ENCODE assay signal across 20 cellular contexts in genomic region chr4:955161-955921, GRCh38. TPM values are rescaled to one million over a fixed set of nuclear protein-coding genes. Genes with fewer than 3 reads are reported as not detected.
A peak's percentile ranks its signal among the peaks of the same experiment; 100 is the strongest.
DNase-seq lines count a peak whose midpoint lies in the region; ATAC-seq and TF ChIP-seq lines count a peak whose summit lies in the region.
"Had no signal": no experiment of that assay in that cellular context is flagged by ENCODE, and none has a peak within 500 bp of the region (broad histone marks: within the 10 kb centered on the region; RNA-seq: fewer than 3 reads in every experiment).

No MANE protein-coding gene starts in this region.

- H3K27me3 ChIP-seq in H7 (ENCODE audit: control insufficient read depth, insufficient read depth, low read length), result no peaks in the 10 kb centered on the region
- no peaks in the 10 kb centered on the region for H3K27me3 ChIP-seq in left lung
- H3K27me3 ChIP-seq in tibial artery, result no peaks in the 10 kb centered on the region
- no peaks in the 10 kb centered on the region for H3K27me3 ChIP-seq in testis

- intact Hi-C loops in left lung (cut with DNase I) (no loop called here), tibial artery (cut with DNase I; ENCODE audit: low total_unique reads) (no loop called here), testis (cut with DNase I; ENCODE audit: low total_unique reads) (no loop called here)

- no peak overlapping the region for H3K4me3 ChIP-seq in H7 (ENCODE audit: insufficient read depth, low read depth, low read length)
- H3K4me3 ChIP-seq in left lung, result no peak overlapping the region
- no peak overlapping the region for H3K4me3 ChIP-seq in tibial artery
- H3K4me3 ChIP-seq in testis, result no peak overlapping the region
- H3K4me3 ChIP-seq: A549 had no signal

- no peak for ATAC-seq in activated naive CD4-positive, alpha-beta T cell treated with anti-CD3 and anti-CD28 coated beads, Interleukin-2, amount 50 U/mL, for 72 hours
- ATAC-seq in left lung (no peak), HG03521 (IDR thresholded peaks at IDR 0.05; ENCODE audit: unreplicated experiment) (no peak)
- ATAC-seq: A549 had no signal

- no peak for TF ChIP-seq POLR2A in testis (IDR thresholded peaks at IDR 0.05)

- no peaks in the 10 kb centered on the region for H3K9me3 ChIP-seq in left lung
- no peaks in the 10 kb centered on the region for H3K9me3 ChIP-seq in tibial artery
- H3K9me3 ChIP-seq in testis, result no peaks in the 10 kb centered on the region
- H3K9me3 ChIP-seq: A549 had no signal

- DNase-seq in activated naive CD4-positive, alpha-beta T cell treated with anti-CD3 and anti-CD28 coated beads, Interleukin-2, amount 50 U/mL, for 16 hours, result peak; percentile 4
- DNase-seq in activated naive CD4-positive, alpha-beta T cell treated with anti-CD3 and anti-CD28 coated beads, Interleukin-2, amount 50 U/mL, for 72 hours (ENCODE audit: low spot score in 2 of 2), result no peak
- DNase-seq in H7 (peak; percentile 54), left lung (peak; percentile 30 to 63), tibial artery (peak; percentile 14 to 61), DMS114 treated with DMSO at 0.1 percent for 48 hours (lab: John Stamatoyannopoulos, UW; ENCODE audit: unreplicated experiment) (no peak), testis (no peak)
- DNase-seq: DMS 273 treated with DMSO at 0.1 percent for 48 hours, EL, Karpas-422, MM.1S, NCI-H1092 treated with DMSO at 0.1 percent for 48 hours, NCI-H2081 treated with DMSO at 0.1 percent for 48 hours, NCI-H510A treated with DMSO at 0.1 percent for 48 hours, NCI-H82, SHP77 had no signal

- TF ChIP-seq CTCF in left lung (IDR thresholded peaks at IDR 0.05) (no peak), tibial artery (IDR thresholded peaks at IDR 0.05) (no peak), testis (IDR thresholded peaks at IDR 0.05) (no peak)

- WGBS in testis, 2 donors, result 95 to 99% methylated on average over 7 to 33 of the region's 33 CpGs

- H3K27ac Mint-ChIP-seq in activated naive CD4-positive, alpha-beta T cell treated with anti-CD3 and anti-CD28 coated beads, Interleukin-2, amount 50 U/mL, for 72 hours, result no peak overlapping the region

- no peaks in the 10 kb centered on the region for H3K9me3 Mint-ChIP-seq in activated naive CD4-positive, alpha-beta T cell treated with anti-CD3 and anti-CD28 coated beads, Interleukin-2, amount 50 U/mL, for 72 hours

- no peaks in the 10 kb centered on the region for H3K36me3 Mint-ChIP-seq in activated naive CD4-positive, alpha-beta T cell treated with anti-CD3 and anti-CD28 coated beads, Interleukin-2, amount 50 U/mL, for 72 hours

- H3K4me1 ChIP-seq in left lung (no peaks in the 10 kb centered on the region), tibial artery (no peaks in the 10 kb centered on the region), testis (no peaks in the 10 kb centered on the region)
- H3K4me1 ChIP-seq: A549 had no signal

- H3K27ac ChIP-seq in left lung, result no peak overlapping the region
- no peak overlapping the region for H3K27ac ChIP-seq in tibial artery
- no peak overlapping the region for H3K27ac ChIP-seq in testis
- H3K27ac ChIP-seq: A549, C4-2B had no signal

- no peaks in the 10 kb centered on the region; the same call in 1 of the 2 replicates for H3K36me3 ChIP-seq in H7 (replicated peaks; ENCODE audit: control insufficient read depth, insufficient read depth, low read length)
- H3K36me3 ChIP-seq in left lung, result peaks cover 0 to 72% of the 10 kb centered on the region in 2 donors
- peaks cover 6 to 92% (median 59%) of the 10 kb centered on the region in 3 donors for H3K36me3 ChIP-seq in tibial artery
- H3K36me3 ChIP-seq in testis (ENCODE audit: low read depth, missing control alignments), result no peaks in the 10 kb centered on the region

RNA-seq across cellular contexts. Expression of gene DGKQ, which starts 18.0 kb away (rescaled TPM):
- 1 to 10 TPM; 7.8 to 7.9 TPM for total RNA-seq in activated naive CD4-positive, alpha-beta T cell treated with anti-CD3 and anti-CD28 coated beads, Interleukin-2, amount 50 U/mL, for 72 hours
- total RNA-seq in H7 (2014; rRNA removed; shearing (Covaris generic)), result 19.4 and 26.7 TPM in 2 replicates
- total RNA-seq in left lung, result 10 to 100 TPM; 15.8 to 19.8 TPM
- 10 to 100 TPM; 20.7 to 22.7 TPM for total RNA-seq in testis
- polyA plus RNA-seq in testis (ENCODE audit: insufficient read depth, low read depth, low replicate concordance), result 10.8 TPM

RNA-seq across cellular contexts. Expression of gene TMEM175, which starts 23.1 kb away (rescaled TPM):
- 10 to 100 TPM; 12.1 to 13.9 TPM for total RNA-seq in activated naive CD4-positive, alpha-beta T cell treated with anti-CD3 and anti-CD28 coated beads, Interleukin-2, amount 50 U/mL, for 72 hours
- 6.5 and 8.4 TPM in 2 replicates for total RNA-seq in H7 (2014; rRNA removed; shearing (Covaris generic))
- total RNA-seq in left lung (10 to 100 TPM; 29.9 to 31.5 TPM), testis (10 to 100 TPM; 69.2 to 88.2 TPM)
- polyA plus RNA-seq in testis (ENCODE audit: insufficient read depth, low read depth, low replicate concordance), result 50.5 TPM

RNA-seq across cellular contexts. Expression of gene GAK, which starts 23.2 kb away (rescaled TPM):
- 100 to 1,000 TPM; 124 to 171 TPM for total RNA-seq in activated naive CD4-positive, alpha-beta T cell treated with anti-CD3 and anti-CD28 coated beads, Interleukin-2, amount 50 U/mL, for 72 hours
- 77.4 and 85.1 TPM in 2 replicates for total RNA-seq in H7 (2014; rRNA removed; shearing (Covaris generic))
- total RNA-seq in left lung (100 to 1,000 TPM; 109 to 121 TPM), testis (100 to 1,000 TPM; 226 to 229 TPM)
- polyA plus RNA-seq in testis (ENCODE audit: insufficient read depth, low read depth, low replicate concordance), result 130 TPM

RNA-seq across cellular contexts. Expression of gene IDUA, which starts 31.5 kb away (rescaled TPM):
- 10 to 100 TPM in 1 of 2 donors, 1 to 10 TPM in 1; 8.5 to 23.3 TPM for total RNA-seq in activated naive CD4-positive, alpha-beta T cell treated with anti-CD3 and anti-CD28 coated beads, Interleukin-2, amount 50 U/mL, for 72 hours
- 4.6 TPM in 2 replicates for total RNA-seq in H7 (2014; rRNA removed; shearing (Covaris generic))
- total RNA-seq in left lung, result 10 to 100 TPM; 33.6 to 46.8 TPM
- 10 to 100 TPM; 35.7 to 39.4 TPM for total RNA-seq in testis
- polyA plus RNA-seq in testis (ENCODE audit: insufficient read depth, low read depth, low replicate concordance), result 8.9 TPM

RNA-seq across cellular contexts. Expression of gene SLC26A1, which starts 37.9 kb away (rescaled TPM):
- total RNA-seq in activated naive CD4-positive, alpha-beta T cell treated with anti-CD3 and anti-CD28 coated beads, Interleukin-2, amount 50 U/mL, for 72 hours, result not detected
- 0.03 and 0.30 TPM in 2 replicates for total RNA-seq in H7 (2014; rRNA removed; shearing (Covaris generic))
- total RNA-seq in left lung (under 1 TPM; 0.35 to 0.39 TPM), testis (1 to 10 TPM in 1 of 2 donors, under 1 TPM in 1; 0.99 to 2.0 TPM)
- polyA plus RNA-seq in testis (ENCODE audit: insufficient read depth, low read depth, low replicate concordance), result 0.51 TPM
- total RNA-seq: H4 had no signal

Comparison
In these comparisons a context has a peak if more than half of its experiments do, and no peak if none do; other contexts are left out.
1. DNase-seq: peak in activated naive CD4-positive, alpha-beta T cell treated with anti-CD3 and anti-CD28 coated beads, Interleukin-2, amount 50 U/mL, for 16 hours (single experiment), H7 (single experiment), left lung (2 of 2) and tibial artery (2 of 2); none in activated naive CD4-positive, alpha-beta T cell treated with anti-CD3 and anti-CD28 coated beads, Interleukin-2, amount 50 U/mL, for 72 hours (0 of 2), DMS114 treated with DMSO at 0.1 percent for 48 hours (single experiment) and testis (single experiment).